Comparison of ENCODE assay signal across 8 cellular contexts in genomic region chr20:49812463-49813304, GRCh38. TPM values are rescaled to one million over a fixed set of nuclear protein-coding genes. Genes with fewer than 3 reads are reported as not detected.
DNase-seq lines count a peak whose midpoint lies in the region; ATAC-seq lines count a peak whose summit lies in the region.

TSS of gene SLC9A8 (plus strand) at chr20:49812828. CDS start at chr20:49812923, 95 bp downstream.

- DNase-seq in AG20443 (ENCODE audit: low spot score): peak; percentile 89
- DNase-seq in NCI-H510A (lab: John Stamatoyannopoulos, UW): peak; percentile 83
- DNase-seq in activated CD4-positive, alpha-beta T cell treated with anti-CD3 and anti-CD28 coated beads for 1 hour: peak; percentile 74
- peak; percentile 94 for DNase-seq in cerebellum (ENCODE audit: low spot score)
- peak; percentile 77 for DNase-seq in kidney glomerular epithelial cell (lab: John Stamatoyannopoulos, UW)
- peak; percentile 65 to 72 for DNase-seq in stimulated activated CD4-positive, alpha-beta T cell treated with anti-CD3 and anti-CD28 coated beads, Interleukin-15, amount 100 ng/mL, for 48 hours (ENCODE audit: low read depth in 2 of 2)

- ATAC-seq in GM19035 (IDR thresholded peaks at IDR 0.05; ENCODE audit: unreplicated experiment) (peak; percentile 86), HG03342 (IDR thresholded peaks at IDR 0.05; ENCODE audit: unreplicated experiment) (peak; percentile 70)

RNA-seq across cellular contexts. Expression of gene SLC9A8, which starts in this region (rescaled TPM):
- total RNA-seq in cerebellum: 8.7 TPM

Comparison
In these comparisons a context has a peak if more than half of its experiments do, and no peak if none do; other contexts are left out.
1. Peak in every context shown above with its lines: DNase-seq and ATAC-seq.